ENCODE assay signal across 13 cellular contexts in genomic region chr7:1804310-1804709, GRCh38.
"Had no signal": no experiment of that assay in that cellular context is flagged by ENCODE, and none has a peak within 500 bp of the region (broad histone marks: within the 10 kb centered on the region; RNA-seq: fewer than 3 reads in every experiment).

No MANE protein-coding gene starts in this region.

- H3K36me3 ChIP-seq: colonic mucosa, esophagus squamous epithelium, gastrocnemius medialis, neutrophil, pancreas, right lobe of liver, tibial artery had no signal

- H3K27me3 ChIP-seq: colonic mucosa, gastrocnemius medialis, neutrophil, pancreas, right lobe of liver had no signal

- H3K4me3 ChIP-seq: colonic mucosa, esophagus squamous epithelium, gastrocnemius medialis, pancreas, right lobe of liver, tibial artery had no signal

- H3K27ac ChIP-seq: colonic mucosa, esophagus squamous epithelium, gastrocnemius medialis, neutrophil, pancreas, right lobe of liver, tibial artery had no signal

- DNase-seq: activated naive CD8-positive, alpha-beta T cell treated with anti-CD3 and anti-CD28 coated beads for 36 hours; colonic mucosa; esophagus squamous epithelium; gastrocnemius medialis; hippocampal formation; small intestine; stimulated activated CD4-positive, alpha-beta T cell treated with anti-CD3 and anti-CD28 coated beads, Interleukin-4, amount 100 ng/mL, for 24 hours; stimulated activated naive CD4-positive, alpha-beta T cell treated with Interleukin-2 at 50 U/mL for 16 hours; T1000 had no signal

- H3K9me3 ChIP-seq: colonic mucosa, esophagus squamous epithelium, gastrocnemius medialis, neutrophil, pancreas, right lobe of liver had no signal

- H3K4me1 ChIP-seq: colonic mucosa, esophagus squamous epithelium, gastrocnemius medialis, pancreas, tibial artery had no signal
